Comparison of ENCODE assay signal across 8 cellular contexts in genomic region chr1:155063550-155064108, GRCh38. TPM values are rescaled to one million over a fixed set of nuclear protein-coding genes. Genes with fewer than 3 reads are reported as not detected.
DNase-seq lines count a peak whose midpoint lies in the region; ATAC-seq, FAIRE-seq and TF ChIP-seq lines count a peak whose summit lies in the region.

A gene with protein sequence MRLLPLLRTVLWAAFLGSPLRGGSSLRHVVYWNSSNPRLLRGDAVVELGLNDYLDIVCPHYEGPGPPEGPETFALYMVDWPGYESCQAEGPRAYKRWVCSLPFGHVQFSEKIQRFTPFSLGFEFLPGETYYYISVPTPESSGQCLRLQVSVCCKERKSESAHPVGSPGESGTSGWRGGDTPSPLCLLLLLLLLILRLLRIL (plus strand): TSS chr1:155063740. CDS start chr1:155063824, 84 bp downstream.

- peak within 1 kb of the TSS; percentile 71 to 80 for H3K27ac Mint-ChIP-seq in natural killer cell

- H3K36me3 Mint-ChIP-seq in natural killer cell, result no peaks in the 10 kb centered on the region

- FAIRE-seq in HTR-8/SVneo (lab: Jason Lieb, UNC), result no peak

- no peaks in the 10 kb centered on the region for H3K9me3 Mint-ChIP-seq in natural killer cell

- intact Hi-C loops in natural killer cell (cut with micrococcal nuclease), result loop anchor here (1.0 to 5.0 kb wide), 5 partner anchors 13 to 126 kb away; partner anchors contain the start of genes CKS1B, PMVK, SHC1 and ZBTB7B

- peak; percentile 66 for ATAC-seq in GM19455 (IDR thresholded peaks at IDR 0.05; ENCODE audit: unreplicated experiment)
- ATAC-seq in natural killer cell, result peak; percentile 79 to 90 (median 83)
- peak; percentile 80 for ATAC-seq in stimulated activated naive CD8-positive, alpha-beta T cell treated with anti-CD3 and anti-CD28 coated beads, Interleukin-15, Interleukin-2, amounts not matched to agents 100 U/mL and 50 U/mL, for 24 hours

- H3K4me1 Mint-ChIP-seq in natural killer cell, result peaks cover 19 to 40% of the 10 kb centered on the region in 2 donors

- H3K27me3 Mint-ChIP-seq in natural killer cell (ENCODE audit: low read depth in 2 of 2), result peaks cover 0 to 2% of the 10 kb centered on the region in 2 donors

- TF ChIP-seq CTCF in natural killer cell (IDR thresholded peaks at IDR 0.05), result no peak

- DNase-seq in COLO829 (ENCODE audit: low spot score), result peak; percentile 89
- DNase-seq in HTR-8/SVneo (ENCODE audit: insufficient read length, low spot score), result peak; percentile 86
- peak; percentile 91 for DNase-seq in RKO (ENCODE audit: low spot score)
- DNase-seq in activated T-helper 1 cell treated with Interleukin-2 at 50 U/mL for 16 hours (ENCODE audit: low read depth), result peak; percentile 70
- DNase-seq in fibroblast of gingiva (ENCODE audit: low read depth), result peak; percentile 71
- peak; percentile 76 for DNase-seq in natural killer cell
- DNase-seq in stimulated activated naive CD8-positive, alpha-beta T cell treated with anti-CD3 and anti-CD28 coated beads, Interleukin-15, Interleukin-2, amounts not matched to agents 100 U/mL and 50 U/mL, for 24 hours, result peak; percentile 84

- peak within 1 kb of the TSS; percentile 92 for H3K4me3 Mint-ChIP-seq in natural killer cell

RNA-seq across cellular contexts. Expression of the gene that starts here (rescaled TPM):
- total RNA-seq in natural killer cell, result 1 to 10 TPM; 4.6 to 6.8 (median 5.5) TPM

Comparison
In these comparisons a context has a peak if more than half of its experiments do, and no peak if none do; other contexts are left out.
1. Peak in every context shown above with its lines: DNase-seq and ATAC-seq.